Comparison of ENCODE assay signal across 21 cellular contexts in genomic region chr19:49004964-49005614, GRCh38. TPM values are rescaled to one million over a fixed set of nuclear protein-coding genes. Genes with fewer than 3 reads are reported as not detected.
DNase-seq lines count a peak whose midpoint lies in the region; ATAC-seq, FAIRE-seq and TF ChIP-seq lines count a peak whose summit lies in the region.
"Had no signal": no experiment of that assay in that cellular context is flagged by ENCODE, and none has a peak within 500 bp of the region (broad histone marks: within the 10 kb centered on the region; RNA-seq: fewer than 3 reads in every experiment).

No MANE protein-coding gene starts in this region.

- H3K4me1 ChIP-seq in OCI-LY7 (ENCODE audit: insufficient read depth, low read length, poor library complexity, severe bottlenecking), result no peaks in the 10 kb centered on the region
- H3K4me1 ChIP-seq in K562 (replicated peaks in 1 of 2; ENCODE audit: control insufficient read depth in 2 of 2, insufficient read depth in 2 of 2, low read length in 2 of 2), result peaks cover 0 to 4% of the 10 kb centered on the region in 2 experiments; a peak in 1 of 5 replicates
- no peaks in the 10 kb centered on the region for H3K4me1 ChIP-seq in uterus
- H3K4me1 ChIP-seq: BLaER1, HAP-1 had no signal

- H2AFZ ChIP-seq in OCI-LY7 (ENCODE audit: low read length), result no peak overlapping the region
- H2AFZ ChIP-seq in K562 (ENCODE audit: low read depth, low read length), result no peak overlapping the region
- H2AFZ ChIP-seq: GM23248 had no signal

- DNase-seq in activated T-cell treated with anti-CD3 and anti-CD28 coated beads, Interleukin-2, amount 50 U/mL, for 24 hours, result no peak
- no peak for DNase-seq in activated T-cell treated with anti-CD3 and anti-CD28 coated beads for 4 hours
- DNase-seq in OCI-LY7 (ENCODE audit: low spot score), result no peak
- no peak for DNase-seq in K562 (ENCODE audit: extremely low read depth in 1 of 4, low spot score in 3 of 4)
- no peak for DNase-seq in activated CD4-positive, alpha-beta memory T cell treated with anti-CD3 and anti-CD28 coated beads, Interleukin-2, amount 10 ng/mL, durations not matched to agents 7 days and 5 days
- DNase-seq in uterus, result no peak
- DNase-seq in DMS153 (lab: John Stamatoyannopoulos, UW), result no peak
- DNase-seq: 8988T, DMS53, DND-41, EL, GM23248 had no signal

- TF ChIP-seq CTCF in OCI-LY7 (conservative IDR thresholded peaks at IDR 0.05; ENCODE audit: low read length), result no peak
- TF ChIP-seq CTCF in K562 (IDR thresholded peaks at IDR 0.05 in 2 of 3, conservative IDR thresholded peaks at IDR 0.05 in 1 of 3; ENCODE audit: insufficient read depth in 2 of 3, low read depth in 1 of 3, low read length in 3 of 3), result no peak
- no peak for TF ChIP-seq CTCF in uterus (IDR thresholded peaks at IDR 0.05)

- no peaks in the 10 kb centered on the region for H3K9me3 Mint-ChIP-seq in activated T-cell treated with anti-CD3 and anti-CD28 coated beads, Interleukin-2, amount 50 U/mL, for 24 hours
- no peaks in the 10 kb centered on the region for H3K9me3 Mint-ChIP-seq in activated CD4-positive, alpha-beta memory T cell treated with anti-CD3 and anti-CD28 coated beads, Interleukin-2, amount 10 ng/mL, durations not matched to agents 7 days and 5 days
- H3K9me3 Mint-ChIP-seq: CD14-positive monocyte; CD4-positive, alpha-beta memory T cell had no signal

- TF ChIP-seq POLR2A in K562 (conservative IDR thresholded peaks at IDR 0.05), result no peak
- no peak for TF ChIP-seq POLR2A in uterus (IDR thresholded peaks at IDR 0.05)

- no peak overlapping the region for H3K4me2 ChIP-seq in OCI-LY7 (ENCODE audit: low read length)
- no peak overlapping the region for H3K4me2 ChIP-seq in K562 (ENCODE audit: insufficient read depth, low read length)
- H3K4me2 ChIP-seq: BLaER1 had no signal

- peaks cover 81% of the 10 kb centered on the region for H3K36me3 Mint-ChIP-seq in activated T-cell treated with anti-CD3 and anti-CD28 coated beads, Interleukin-2, amount 50 U/mL, for 24 hours (ENCODE audit: low read depth)
- peaks cover 27% of the 10 kb centered on the region for H3K36me3 Mint-ChIP-seq in activated CD4-positive, alpha-beta memory T cell treated with anti-CD3 and anti-CD28 coated beads, Interleukin-2, amount 10 ng/mL, durations not matched to agents 7 days and 5 days (ENCODE audit: low read depth)

- H3K36me3 ChIP-seq in OCI-LY7 (ENCODE audit: insufficient read depth, low read length) (peaks cover 81% of the 10 kb centered on the region), K562 (ENCODE audit: control insufficient read depth, insufficient read depth, low read length) (peaks cover 77% of the 10 kb centered on the region), uterus (no peaks in the 10 kb centered on the region)

- H3K9me2 ChIP-seq in OCI-LY7 (ENCODE audit: insufficient read depth, low read length), result no peaks in the 10 kb centered on the region

- no peaks in the 10 kb centered on the region for H3K79me2 ChIP-seq in OCI-LY7 (ENCODE audit: insufficient read depth, low read depth, low read length)
- peaks cover under 1% of the 10 kb centered on the region; the same call in 1 of the 3 replicates for H3K79me2 ChIP-seq in K562 (ENCODE audit: control insufficient read depth, insufficient read depth, low read length)

- H4K20me1 ChIP-seq in OCI-LY7 (ENCODE audit: insufficient read depth, low read length), result no peaks in the 10 kb centered on the region
- no peaks in the 10 kb centered on the region for H4K20me1 ChIP-seq in K562 (replicated peaks; ENCODE audit: control insufficient read depth, insufficient read depth, low read length)

- H3K9me1 ChIP-seq in K562 (ENCODE audit: control insufficient read depth, insufficient read depth, low read length), result peaks cover 4% of the 10 kb centered on the region

- WGBS in K562 (ENCODE audit: insufficient coverage, low coverage, missing lambda C conversion rate), result 88% methylated on average over 7 of the region's 7 CpGs

- H3K4me1 Mint-ChIP-seq in activated T-cell treated with anti-CD3 and anti-CD28 coated beads, Interleukin-2, amount 50 U/mL, for 24 hours (ENCODE audit: low read depth), result no peaks in the 10 kb centered on the region
- no peaks in the 10 kb centered on the region for H3K4me1 Mint-ChIP-seq in activated CD4-positive, alpha-beta memory T cell treated with anti-CD3 and anti-CD28 coated beads, Interleukin-2, amount 10 ng/mL, durations not matched to agents 7 days and 5 days
- H3K4me1 Mint-ChIP-seq: CD14-positive monocyte had no signal

- BruUV-seq in OCI-LY7 (replicated peaks; lab: Mats Ljungman, UMichigan) (TSS peak; percentile 43), K562 (replicated peaks; lab: Mats Ljungman, UMichigan) (TSS peak; percentile 27)

- H3K27ac ChIP-seq in OCI-LY7 (ENCODE audit: low read depth, low read length, poor library complexity, severe bottlenecking), result no peak overlapping the region
- no peak overlapping the region for H3K27ac ChIP-seq in K562 (ENCODE audit: extremely low read depth, low read depth, low read length)
- no peak overlapping the region for H3K27ac ChIP-seq in uterus
- H3K27ac ChIP-seq: BLaER1, GM23248 had no signal

- ATAC-seq in K562, result no peak

- no peaks in the 10 kb centered on the region for H3K9me3 ChIP-seq in OCI-LY7 (ENCODE audit: low read length)
- no peaks in the 10 kb centered on the region for H3K9me3 ChIP-seq in K562 (replicated peaks; ENCODE audit: control insufficient read depth, insufficient read depth, low read depth, low read length)
- no peaks in the 10 kb centered on the region for H3K9me3 ChIP-seq in uterus
- H3K9me3 ChIP-seq: BLaER1, HAP-1 had no signal

- H3K27me3 Mint-ChIP-seq in activated T-cell treated with anti-CD3 and anti-CD28 coated beads, Interleukin-2, amount 50 U/mL, for 24 hours, result no peaks in the 10 kb centered on the region
- H3K27me3 Mint-ChIP-seq in activated CD4-positive, alpha-beta memory T cell treated with anti-CD3 and anti-CD28 coated beads, Interleukin-2, amount 10 ng/mL, durations not matched to agents 7 days and 5 days, result no peaks in the 10 kb centered on the region
- H3K27me3 Mint-ChIP-seq: CD4-positive, alpha-beta memory T cell had no signal

- no peak for TF ChIP-seq RAD21 in K562 (CRISPR knock-in tag; conservative IDR thresholded peaks at IDR 0.05 in 1 of 2, IDR thresholded peaks at IDR 0.05 in 1 of 2)

- H3K4me3 Mint-ChIP-seq in activated T-cell treated with anti-CD3 and anti-CD28 coated beads, Interleukin-2, amount 50 U/mL, for 24 hours, result no peak overlapping the region
- H3K4me3 Mint-ChIP-seq in activated CD4-positive, alpha-beta memory T cell treated with anti-CD3 and anti-CD28 coated beads, Interleukin-2, amount 10 ng/mL, durations not matched to agents 7 days and 5 days, result no peak overlapping the region
- H3K4me3 Mint-ChIP-seq: CD14-positive monocyte; CD4-positive, alpha-beta memory T cell had no signal

- H3K4me3 ChIP-seq in OCI-LY7 (ENCODE audit: low read depth, low read length, poor library complexity, severe bottlenecking), result no peak overlapping the region
- H3K4me3 ChIP-seq in K562, result no peak overlapping the region
- H3K4me3 ChIP-seq in uterus, result no peak overlapping the region
- H3K4me3 ChIP-seq: BLaER1, GM23248, HAP-1 had no signal

- POLR2A ChIA-PET in OCI-LY7 (lab: Charles Lee) (interaction anchor here (0.5 kb wide), 1 partner anchor 298 kb away, joined by 3 read pairs; no protein-coding TSS in a partner anchor), K562 (lab: Yijun Ruan, JAX) (interaction anchor here (0.6 kb wide), 1 partner anchor 9 kb away, joined by 5 read pairs; no protein-coding TSS in a partner anchor)
- POLR2A ChIA-PET in activated CD4-positive, alpha-beta memory T cell treated with anti-CD3 and anti-CD28 coated beads, Interleukin-2, amount 10 ng/mL, durations not matched to agents 7 days and 5 days (lab: Charles Lee), result no interaction called here

- FAIRE-seq in K562 (lab: Jason Lieb, UNC), result no peak
- FAIRE-seq: GM12891 had no signal

- in situ Hi-C loops in K562 (cut with MboI), result no loop called here

- CTCF ChIA-PET in OCI-LY7 (lab: Charles Lee; ENCODE audit: unreplicated experiment) (no interaction called here), K562 (lab: Yijun Ruan, JAX; ENCODE audit: low intra/inter-chr PET ratio) (no interaction called here)
- CTCF ChIA-PET in activated CD4-positive, alpha-beta memory T cell treated with anti-CD3 and anti-CD28 coated beads, Interleukin-2, amount 10 ng/mL, durations not matched to agents 7 days and 5 days (lab: Charles Lee), result interaction anchor here (0.6 to 1.2 kb wide), 2 partner anchors 12 to 294 kb away, joined by 3 to 5 read pairs; partner anchors contain the start of genes GYS1 and RUVBL2

- TF ChIP-seq EP300 in K562 (IDR thresholded peaks at IDR 0.05; ENCODE audit: low read length), result no peak

- intact Hi-C loops in OCI-LY7 (cut with micrococcal nuclease; ENCODE audit: unreplicated experiment), result no loop called here
- intact Hi-C loops in K562 (cut with micrococcal nuclease), result no loop called here
- intact Hi-C loops in uterus (cut with DNase I; ENCODE audit: low total_unique reads), result no loop called here

- H3K27me3 ChIP-seq in K562 (ENCODE audit: control insufficient read depth in 2 of 2, insufficient read depth in 2 of 2, low read length in 2 of 2) (no peaks in the 10 kb centered on the region), uterus (no peaks in the 10 kb centered on the region)
- H3K27me3 ChIP-seq: BLaER1 had no signal

- peak overlapping the region; percentile 31 for H3K27ac Mint-ChIP-seq in activated T-cell treated with anti-CD3 and anti-CD28 coated beads, Interleukin-2, amount 50 U/mL, for 24 hours
- H3K27ac Mint-ChIP-seq in activated CD4-positive, alpha-beta memory T cell treated with anti-CD3 and anti-CD28 coated beads, Interleukin-2, amount 10 ng/mL, durations not matched to agents 7 days and 5 days, result no peak overlapping the region
- H3K27ac Mint-ChIP-seq: CD4-positive, alpha-beta memory T cell had no signal

- no peak overlapping the region for H3K9ac ChIP-seq in K562 (ENCODE audit: insufficient read depth in 1 of 2, low read depth in 2 of 2, low read length in 2 of 2)
- H3K9ac ChIP-seq: BLaER1, GM23248 had no signal

RNA-seq across cellular contexts. Expression of gene RUVBL2, which starts 11.4 kb away (rescaled TPM):
- 265 and 272 TPM in 2 replicates for total RNA-seq in OCI-LY7 (2014; rRNA removed; shearing (Covaris generic))
- 125 and 146 TPM in 2 replicates for total RNA-seq in OCI-LY7 (2022)
- 106 and 309 TPM in 2 replicates for total RNA-seq in K562 (2011; cell fraction: chromatin; rRNA removed; ENCODE audit: low replicate concordance)
- 270 and 321 TPM in 2 replicates for total RNA-seq in K562 (2011; cell fraction: nucleolus; rRNA removed)
- 174 and 179 TPM in 2 replicates for total RNA-seq in K562 (2011; cell fraction: nucleoplasm; rRNA removed)
- total RNA-seq in K562 (2014; rRNA removed), result 453 and 558 TPM in 2 replicates
- 56.6 and 95.4 TPM in 2 replicates for total RNA-seq in K562 (2014; rRNA removed; fragmentation: Illumina TruSeq; extraction: Trizol)
- 282 and 294 TPM in 2 replicates for total RNA-seq in K562 (2015; rRNA removed; fragmentation: Illumina TruSeq; extraction: Trizol)
- total RNA-seq in K562 (2021), result 335 and 343 TPM in 2 replicates
- 237 and 273 TPM in 2 replicates for polyA plus RNA-seq in K562 (2011; rRNA removed)
- 435 and 727 TPM in 2 replicates for polyA plus RNA-seq in K562 (2011; cell fraction: cytosol; rRNA removed)
- polyA plus RNA-seq in K562 (2011; cell fraction: nucleus; rRNA removed), result 267 and 312 TPM in 2 replicates
- polyA plus RNA-seq in K562 (2012), result 308 and 401 TPM in 2 replicates
- 165 and 339 TPM in 2 replicates for polyA plus RNA-seq in K562 (2014; fragmentation: Illumina TruSeq; extraction: Trizol)
- 10 to 100 TPM; 71.4 to 95.3 TPM for polyA plus RNA-seq in K562 (2014; fragmentation: Nextera tagmentation; extraction: Ambion mirVana)
- 310 and 330 TPM in 2 replicates for polyA plus RNA-seq in K562 (2014; rRNA removed)
- 168 and 344 TPM in 2 replicates for polyA minus RNA-seq in K562 (2011; rRNA and poly(A)+ RNA removed)
- polyA minus RNA-seq in K562 (2011; cell fraction: cytosol; rRNA and poly(A)+ RNA removed), result 335 and 352 TPM in 2 replicates
- 89.8 and 126 TPM in 2 replicates for polyA minus RNA-seq in K562 (2011; cell fraction: nucleus; rRNA and poly(A)+ RNA removed)
- total RNA-seq in activated CD4-positive, alpha-beta memory T cell treated with anti-CD3 and anti-CD28 coated beads, Interleukin-2, amount 10 ng/mL, durations not matched to agents 7 days and 5 days, result 10 to 100 TPM; 74.7 to 80.1 TPM
- total RNA-seq in uterus, result 100 to 1,000 TPM in 1 of 4 donors, 10 to 100 TPM in 3; 51.9 to 109 (median 77.7) TPM

RNA-seq across cellular contexts. Expression of gene LHB, which starts 11.8 kb away (rescaled TPM):
- total RNA-seq in OCI-LY7 (2014; rRNA removed; shearing (Covaris generic)), result 1.1 TPM in 1 of 2 replicates, not detected in the other
- not detected in 2 replicates for total RNA-seq in OCI-LY7 (2022)
- not detected in 2 replicates for total RNA-seq in K562 (2011; cell fraction: chromatin; rRNA removed; ENCODE audit: low replicate concordance)
- not detected in 2 replicates for total RNA-seq in K562 (2011; cell fraction: nucleolus; rRNA removed)
- total RNA-seq in K562 (2011; cell fraction: nucleoplasm; rRNA removed), result not detected in 2 replicates
- 0.54 TPM in 1 of 2 replicates, not detected in the other for total RNA-seq in K562 (2014; rRNA removed)
- total RNA-seq in K562 (2014; rRNA removed; fragmentation: Illumina TruSeq; extraction: Trizol), result not detected in 2 replicates
- not detected in 2 replicates for total RNA-seq in K562 (2015; rRNA removed; fragmentation: Illumina TruSeq; extraction: Trizol)
- not detected in 2 replicates for total RNA-seq in K562 (2021)
- polyA plus RNA-seq in K562 (2011; rRNA removed), result not detected in 2 replicates
- not detected in 2 replicates for polyA plus RNA-seq in K562 (2011; cell fraction: cytosol; rRNA removed)
- 0.80 and 1.7 TPM in 2 replicates for polyA plus RNA-seq in K562 (2011; cell fraction: nucleus; rRNA removed)
- 1.1 TPM in 2 replicates for polyA plus RNA-seq in K562 (2012)
- polyA plus RNA-seq in K562 (2014; fragmentation: Illumina TruSeq; extraction: Trizol), result not detected in 2 replicates
- not detected for polyA plus RNA-seq in K562 (2014; fragmentation: Nextera tagmentation; extraction: Ambion mirVana)
- not detected in 2 replicates for polyA plus RNA-seq in K562 (2014; rRNA removed)
- polyA minus RNA-seq in K562 (2011; rRNA and poly(A)+ RNA removed), result not detected in 2 replicates
- not detected in 2 replicates for polyA minus RNA-seq in K562 (2011; cell fraction: cytosol; rRNA and poly(A)+ RNA removed)
- polyA minus RNA-seq in K562 (2011; cell fraction: nucleus; rRNA and poly(A)+ RNA removed), result not detected in 2 replicates
- total RNA-seq in activated CD4-positive, alpha-beta memory T cell treated with anti-CD3 and anti-CD28 coated beads, Interleukin-2, amount 10 ng/mL, durations not matched to agents 7 days and 5 days, result under 1 TPM; 0.63 to 0.88 TPM
- total RNA-seq in uterus, result not detected
- total RNA-seq: A673; CD4-positive, alpha-beta memory T cell; G401; GM23248; H4 had no signal
- polyA plus RNA-seq: AG04450, CD14-positive monocyte had no signal

RNA-seq across cellular contexts. Expression of gene GYS1, which starts 12.0 kb away (rescaled TPM):
- total RNA-seq in OCI-LY7 (2014; rRNA removed; shearing (Covaris generic)), result 12.5 and 20.0 TPM in 2 replicates
- 28.9 and 29.9 TPM in 2 replicates for total RNA-seq in OCI-LY7 (2022)
- 36.8 and 78.5 TPM in 2 replicates for total RNA-seq in K562 (2011; cell fraction: chromatin; rRNA removed; ENCODE audit: low replicate concordance)
- 40.7 and 40.9 TPM in 2 replicates for total RNA-seq in K562 (2011; cell fraction: nucleolus; rRNA removed)
- total RNA-seq in K562 (2011; cell fraction: nucleoplasm; rRNA removed), result 28.8 and 32.4 TPM in 2 replicates
- 12.9 and 20.5 TPM in 2 replicates for total RNA-seq in K562 (2014; rRNA removed)
- 8.8 and 11.3 TPM in 2 replicates for total RNA-seq in K562 (2014; rRNA removed; fragmentation: Illumina TruSeq; extraction: Trizol)
- total RNA-seq in K562 (2015; rRNA removed; fragmentation: Illumina TruSeq; extraction: Trizol), result 15.2 and 18.4 TPM in 2 replicates
- 26.1 and 28.1 TPM in 2 replicates for total RNA-seq in K562 (2021)
- 26.0 and 26.7 TPM in 2 replicates for polyA plus RNA-seq in K562 (2011; rRNA removed)
- 26.7 and 37.5 TPM in 2 replicates for polyA plus RNA-seq in K562 (2011; cell fraction: cytosol; rRNA removed)
- polyA plus RNA-seq in K562 (2011; cell fraction: nucleus; rRNA removed), result 26.4 and 41.7 TPM in 2 replicates
- polyA plus RNA-seq in K562 (2012), result 20.3 and 23.1 TPM in 2 replicates
- polyA plus RNA-seq in K562 (2014; fragmentation: Illumina TruSeq; extraction: Trizol), result 31.1 and 32.2 TPM in 2 replicates
- 1 to 10 TPM; 1.9 to 2.2 TPM for polyA plus RNA-seq in K562 (2014; fragmentation: Nextera tagmentation; extraction: Ambion mirVana)
- polyA plus RNA-seq in K562 (2014; rRNA removed), result 18.0 and 24.3 TPM in 2 replicates
- polyA minus RNA-seq in K562 (2011; rRNA and poly(A)+ RNA removed), result 15.7 and 26.2 TPM in 2 replicates
- polyA minus RNA-seq in K562 (2011; cell fraction: cytosol; rRNA and poly(A)+ RNA removed), result 20.6 and 25.9 TPM in 2 replicates
- polyA minus RNA-seq in K562 (2011; cell fraction: nucleus; rRNA and poly(A)+ RNA removed), result 13.2 and 13.8 TPM in 2 replicates
- 10 to 100 TPM; 55.1 to 56.3 TPM for total RNA-seq in activated CD4-positive, alpha-beta memory T cell treated with anti-CD3 and anti-CD28 coated beads, Interleukin-2, amount 10 ng/mL, durations not matched to agents 7 days and 5 days
- 10 to 100 TPM in 3 of 4 donors, 1 to 10 TPM in 1; 4.9 to 39.8 (median 16.6) TPM for total RNA-seq in uterus

RNA-seq across cellular contexts. Expression of gene CGB3, which starts 19.0 kb away (rescaled TPM):
- total RNA-seq in OCI-LY7 (2014; rRNA removed; shearing (Covaris generic)), result not detected in 2 replicates
- total RNA-seq in OCI-LY7 (2022), result not detected in 2 replicates
- not detected in 2 replicates for total RNA-seq in K562 (2011; cell fraction: chromatin; rRNA removed; ENCODE audit: low replicate concordance)
- not detected in 2 replicates for total RNA-seq in K562 (2011; cell fraction: nucleolus; rRNA removed)
- total RNA-seq in K562 (2011; cell fraction: nucleoplasm; rRNA removed), result not detected in 2 replicates
- total RNA-seq in K562 (2014; rRNA removed), result not detected in 2 replicates
- not detected in 2 replicates for total RNA-seq in K562 (2014; rRNA removed; fragmentation: Illumina TruSeq; extraction: Trizol)
- not detected in 2 replicates for total RNA-seq in K562 (2015; rRNA removed; fragmentation: Illumina TruSeq; extraction: Trizol)
- total RNA-seq in K562 (2021), result not detected in 2 replicates
- polyA plus RNA-seq in K562 (2011; rRNA removed), result not detected in 2 replicates
- polyA plus RNA-seq in K562 (2011; cell fraction: cytosol; rRNA removed), result not detected in 2 replicates
- polyA plus RNA-seq in K562 (2011; cell fraction: nucleus; rRNA removed), result not detected in 2 replicates
- polyA plus RNA-seq in K562 (2012), result not detected in 2 replicates
- polyA plus RNA-seq in K562 (2014; fragmentation: Illumina TruSeq; extraction: Trizol), result not detected in 2 replicates
- not detected for polyA plus RNA-seq in K562 (2014; fragmentation: Nextera tagmentation; extraction: Ambion mirVana)
- not detected in 2 replicates for polyA plus RNA-seq in K562 (2014; rRNA removed)
- not detected in 2 replicates for polyA minus RNA-seq in K562 (2011; rRNA and poly(A)+ RNA removed)
- polyA minus RNA-seq in K562 (2011; cell fraction: cytosol; rRNA and poly(A)+ RNA removed), result not detected in 2 replicates
- not detected in 2 replicates for polyA minus RNA-seq in K562 (2011; cell fraction: nucleus; rRNA and poly(A)+ RNA removed)
- not detected for total RNA-seq in activated CD4-positive, alpha-beta memory T cell treated with anti-CD3 and anti-CD28 coated beads, Interleukin-2, amount 10 ng/mL, durations not matched to agents 7 days and 5 days
- not detected for total RNA-seq in uterus
- total RNA-seq: A673; CD4-positive, alpha-beta memory T cell; G401; GM23248; H4 had no signal
- polyA plus RNA-seq: AG04450; CD14-positive monocyte; CD4-positive, alpha-beta memory T cell had no signal

RNA-seq across cellular contexts. Expression of gene CGB2, which starts 26.6 kb away (rescaled TPM):
- total RNA-seq in OCI-LY7 (2014; rRNA removed; shearing (Covaris generic)), result not detected in 2 replicates
- not detected in 2 replicates for total RNA-seq in OCI-LY7 (2022)
- total RNA-seq in K562 (2011; cell fraction: chromatin; rRNA removed; ENCODE audit: low replicate concordance), result not detected in 2 replicates
- total RNA-seq in K562 (2011; cell fraction: nucleolus; rRNA removed), result not detected in 2 replicates
- 0.88 TPM in 1 of 2 replicates, not detected in the other for total RNA-seq in K562 (2011; cell fraction: nucleoplasm; rRNA removed)
- total RNA-seq in K562 (2014; rRNA removed), result 0.65 TPM in 1 of 2 replicates, not detected in the other
- not detected in 2 replicates for total RNA-seq in K562 (2014; rRNA removed; fragmentation: Illumina TruSeq; extraction: Trizol)
- total RNA-seq in K562 (2015; rRNA removed; fragmentation: Illumina TruSeq; extraction: Trizol), result not detected in 2 replicates
- not detected in 2 replicates for total RNA-seq in K562 (2021)
- 0.20 TPM in 1 of 2 replicates, not detected in the other for polyA plus RNA-seq in K562 (2011; rRNA removed)
- 0.51 and 0.66 TPM in 2 replicates for polyA plus RNA-seq in K562 (2011; cell fraction: cytosol; rRNA removed)
- 0.22 TPM in 1 of 2 replicates, not detected in the other for polyA plus RNA-seq in K562 (2011; cell fraction: nucleus; rRNA removed)
- 0.21 and 0.75 TPM in 2 replicates for polyA plus RNA-seq in K562 (2012)
- 0.22 and 0.33 TPM in 2 replicates for polyA plus RNA-seq in K562 (2014; fragmentation: Illumina TruSeq; extraction: Trizol)
- polyA plus RNA-seq in K562 (2014; fragmentation: Nextera tagmentation; extraction: Ambion mirVana), result not detected
- polyA plus RNA-seq in K562 (2014; rRNA removed), result not detected in 2 replicates
- 0.30 TPM in 1 of 2 replicates, not detected in the other for polyA minus RNA-seq in K562 (2011; rRNA and poly(A)+ RNA removed)
- not detected in 2 replicates for polyA minus RNA-seq in K562 (2011; cell fraction: cytosol; rRNA and poly(A)+ RNA removed)
- not detected in 2 replicates for polyA minus RNA-seq in K562 (2011; cell fraction: nucleus; rRNA and poly(A)+ RNA removed)
- not detected for total RNA-seq in activated CD4-positive, alpha-beta memory T cell treated with anti-CD3 and anti-CD28 coated beads, Interleukin-2, amount 10 ng/mL, durations not matched to agents 7 days and 5 days
- not detected for total RNA-seq in uterus
- total RNA-seq: A673; CD4-positive, alpha-beta memory T cell; G401; GM23248; H4 had no signal
- polyA plus RNA-seq: AG04450; CD14-positive monocyte; CD4-positive, alpha-beta memory T cell; GM23248 had no signal
